ENCODE assay signal across 9 cellular contexts in genomic region chr12:64729909-64730584, GRCh38. TPM values are rescaled to one million over a fixed set of nuclear protein-coding genes. Genes with fewer than 3 reads are reported as not detected.
DNase-seq lines count a peak whose midpoint lies in the region; ATAC-seq and TF ChIP-seq lines count a peak whose summit lies in the region.
"Had no signal": no experiment of that assay in that cellular context is flagged by ENCODE, and none has a peak within 500 bp of the region (broad histone marks: within the 10 kb centered on the region; RNA-seq: fewer than 3 reads in every experiment).

No MANE protein-coding gene starts in this region.

- no peaks in the 10 kb centered on the region for H4K20me1 ChIP-seq in MM.1S (ENCODE audit: insufficient read depth, low read length)

- H3K27me3 ChIP-seq in heart left ventricle (no peaks in the 10 kb centered on the region), MM.1S (replicated peaks; ENCODE audit: insufficient read depth, low read length) (no peaks in the 10 kb centered on the region), upper lobe of right lung (no peaks in the 10 kb centered on the region)

- 43 to 50% (median 47%) methylated on average over 2 of the region's 2 CpGs for WGBS in heart left ventricle, 4 donors

- H3K36me3 ChIP-seq in heart left ventricle (peaks cover 0 to 72% (median 47%) of the 10 kb centered on the region in 9 donors), MM.1S (replicated peaks; ENCODE audit: insufficient read depth, low read length) (no peaks in the 10 kb centered on the region), upper lobe of right lung (peaks cover 66% of the 10 kb centered on the region)

- no peaks in the 10 kb centered on the region for H3K9me2 ChIP-seq in MM.1S (replicated peaks; ENCODE audit: insufficient read depth, low read length)

- no peak for DNase-seq in heart left ventricle
- no peak for DNase-seq in left ventricle myocardium superior
- DNase-seq in MM.1S, result peak; percentile 28
- DNase-seq in upper lobe of right lung, result no peak
- no peak for DNase-seq in NCI-H2081 treated with DMSO at 0.1 percent for 48 hours (lab: John Stamatoyannopoulos, UW)
- no peak for DNase-seq in NCI-H1105 treated with DMSO at 0.1 percent for 48 hours (lab: John Stamatoyannopoulos, UW)
- no peak for DNase-seq in NCI-H1436 (lab: John Stamatoyannopoulos, UW)
- DNase-seq: DMS153 had no signal

- peaks cover 5% of the 10 kb centered on the region; the same call in 1 of the 2 replicates for H3F3A ChIP-seq in MM.1S (ENCODE audit: insufficient read depth, low read length)

- peak in 1 of 4 donors; percentile 25 for ATAC-seq in heart left ventricle
- no peak for ATAC-seq in left ventricle myocardium superior
- peak; percentile 50 for ATAC-seq in upper lobe of right lung

- H3K4me1 ChIP-seq in heart left ventricle, result peaks cover 0 to 37% (median 20%) of the 10 kb centered on the region in 12 donors
- peaks cover 4% of the 10 kb centered on the region for H3K4me1 ChIP-seq in MM.1S (ENCODE audit: low read length)
- H3K4me1 ChIP-seq in upper lobe of right lung, result peaks cover 9% of the 10 kb centered on the region

- peak overlapping the region; percentile 72 for H2AFZ ChIP-seq in MM.1S (ENCODE audit: low read length)

- intact Hi-C loops in heart left ventricle (cut with DNase I), result no loop called here
- intact Hi-C loops in left ventricle myocardium superior (cut with micrococcal nuclease), result no loop called here
- intact Hi-C loops in dendritic cell treated with granulocyte-macrophage colony-stimulating factor and Interleukin-4, amounts not matched to agents 40 ng/mL and 50 ng/mL, for 4 days (cut with micrococcal nuclease), result loop anchor here (10.0 kb wide), 1 partner anchor 255 kb away; no protein-coding TSS in a partner anchor
- intact Hi-C loops in upper lobe of right lung (cut with DNase I), result no loop called here

- H3K27me3 Mint-ChIP-seq in dendritic cell treated with granulocyte-macrophage colony-stimulating factor and Interleukin-4, amounts not matched to agents 40 ng/mL and 50 ng/mL, for 4 days, result no peaks in the 10 kb centered on the region

- peak overlapping the region; percentile 52; the same call in 1 of the 2 replicates for H3K9ac ChIP-seq in MM.1S (ENCODE audit: low read length)

- no peaks in the 10 kb centered on the region for H3K9me3 Mint-ChIP-seq in dendritic cell treated with granulocyte-macrophage colony-stimulating factor and Interleukin-4, amounts not matched to agents 40 ng/mL and 50 ng/mL, for 4 days

- H3K79me2 ChIP-seq in MM.1S (ENCODE audit: low read length), result no peaks in the 10 kb centered on the region

- peak overlapping the region; percentile 82 for H3K27ac Mint-ChIP-seq in dendritic cell treated with granulocyte-macrophage colony-stimulating factor and Interleukin-4, amounts not matched to agents 40 ng/mL and 50 ng/mL, for 4 days

- peak overlapping the region; percentile 78 for H3K4me2 ChIP-seq in MM.1S (ENCODE audit: low read depth, low read length)

- no peak for TF ChIP-seq POLR2A in heart left ventricle (IDR thresholded peaks at IDR 0.05)

- no peak for TF ChIP-seq CTCF in heart left ventricle (IDR thresholded peaks at IDR 0.05)
- no peak for TF ChIP-seq CTCF in MM.1S (IDR thresholded peaks at IDR 0.05; ENCODE audit: low read length)
- no peak for TF ChIP-seq CTCF in upper lobe of right lung (IDR thresholded peaks at IDR 0.05)

- H3K9me3 ChIP-seq in heart left ventricle (no peaks in the 10 kb centered on the region), MM.1S (replicated peaks; ENCODE audit: insufficient read depth, low read length) (no peaks in the 10 kb centered on the region), upper lobe of right lung (no peaks in the 10 kb centered on the region)

- H3K4me3 ChIP-seq in heart left ventricle (peak overlapping the region in 2 of 12 donors; percentile 10 to 14), MM.1S (ENCODE audit: low read length) (peak overlapping the region; percentile 21; the same call in 1 of the 2 replicates), upper lobe of right lung (no peak overlapping the region)

- H3K27ac ChIP-seq in heart left ventricle (peak overlapping the region; percentile 2 to 85 (median 41)), MM.1S (ENCODE audit: low read length) (peak overlapping the region; percentile 57), upper lobe of right lung (peak overlapping the region; percentile 55)

- peak overlapping the region; percentile 9 for H3K4me3 Mint-ChIP-seq in dendritic cell treated with granulocyte-macrophage colony-stimulating factor and Interleukin-4, amounts not matched to agents 40 ng/mL and 50 ng/mL, for 4 days

- H3K4me1 Mint-ChIP-seq in dendritic cell treated with granulocyte-macrophage colony-stimulating factor and Interleukin-4, amounts not matched to agents 40 ng/mL and 50 ng/mL, for 4 days (ENCODE audit: low read depth), result peaks cover 30% of the 10 kb centered on the region

- H3K36me3 Mint-ChIP-seq in dendritic cell treated with granulocyte-macrophage colony-stimulating factor and Interleukin-4, amounts not matched to agents 40 ng/mL and 50 ng/mL, for 4 days (ENCODE audit: low read depth), result peaks cover 97% of the 10 kb centered on the region

RNA-seq across cellular contexts. Expression of gene GNS, which starts 29.2 kb away (rescaled TPM):
- total RNA-seq in heart left ventricle (100 to 1,000 TPM in 8 of 9 donors, 10 to 100 TPM in 1; 82.7 to 246 (median 116) TPM), left ventricle myocardium superior (120 TPM), upper lobe of right lung (188 TPM)
- polyA plus RNA-seq in heart left ventricle, result 10 to 100 TPM; 22.0 to 82.9 TPM
